Comparison of ENCODE assay signal across 33 cellular contexts in genomic region chr11:5488798-5489399, GRCh38. TPM values are rescaled to one million over a fixed set of nuclear protein-coding genes. Genes with fewer than 3 reads are reported as not detected.
"Had no signal": no experiment of that assay in that cellular context is flagged by ENCODE, and none has a peak within 500 bp of the region (broad histone marks: within the 10 kb centered on the region; RNA-seq: fewer than 3 reads in every experiment).

No MANE protein-coding gene starts in this region.

- H3K9me3 Mint-ChIP-seq: activated CD4-positive, alpha-beta memory T cell treated with anti-CD3 and anti-CD28 coated beads for 36 hours; activated CD4-positive, alpha-beta T cell treated with anti-CD3 and anti-CD28 coated beads, Interleukin-2, amount 10 ng/mL, durations not matched to agents 24 days and 14 days; activated naive CD4-positive, alpha-beta T cell treated with anti-CD3 and anti-CD28 coated beads, Interleukin-2, amount 10 ng/mL, durations not matched to agents 7 days and 5 days; activated naive CD4-positive, alpha-beta T cell treated with anti-CD3 and anti-CD28 coated beads, Interleukin-2, amount 50 U/mL, for 72 hours; activated naive CD8-positive, alpha-beta T cell treated with anti-CD3 and anti-CD28 coated beads, Interleukin-2, amount 10 ng/mL, durations not matched to agents 7 days and 5 days; effector memory CD8-positive, alpha-beta T cell had no signal

- H3K36me3 ChIP-seq: brain microvascular endothelial cell, esophagus muscularis mucosa, gastrocnemius medialis, heart left ventricle had no signal

- H3K27ac ChIP-seq: brain microvascular endothelial cell, esophagus muscularis mucosa, foreskin keratinocyte, gastrocnemius medialis, heart left ventricle had no signal

- H3K36me3 Mint-ChIP-seq: activated CD4-positive, alpha-beta memory T cell treated with anti-CD3 and anti-CD28 coated beads for 36 hours; activated CD8-positive, alpha-beta memory T cell treated with anti-CD3 and anti-CD28 coated beads, Interleukin-2, amount 10 ng/mL, durations not matched to agents 7 days and 5 days; activated naive CD4-positive, alpha-beta T cell treated with anti-CD3 and anti-CD28 coated beads, Interleukin-2, amount 10 ng/mL, durations not matched to agents 7 days and 5 days; activated naive CD4-positive, alpha-beta T cell treated with anti-CD3 and anti-CD28 coated beads, Interleukin-2, amount 50 U/mL, for 72 hours; activated naive CD8-positive, alpha-beta T cell treated with anti-CD3 and anti-CD28 coated beads, Interleukin-2, amount 10 ng/mL, durations not matched to agents 7 days and 5 days had no signal

- DNase-seq: activated CD4-positive, alpha-beta memory T cell treated with anti-CD3 and anti-CD28 coated beads for 36 hours; activated CD4-positive, alpha-beta T cell treated with anti-CD3 and anti-CD28 coated beads for 36 hours; activated CD4-positive, alpha-beta T cell treated with anti-CD3 and anti-CD28 coated beads, Interleukin-2, amount 10 ng/mL, durations not matched to agents 24 days and 14 days; activated CD4-positive, CD25-positive, alpha-beta regulatory T cell; activated CD4-positive, CD25-positive, alpha-beta regulatory T cell treated with anti-CD3 and anti-CD28 coated beads, Interleukin-2, amount 50 U/mL, for 72 hours; activated CD8-positive, alpha-beta memory T cell treated with anti-CD3 and anti-CD28 coated beads, Interleukin-2, amount 10 ng/mL, durations not matched to agents 7 days and 5 days; activated CD8-positive, alpha-beta memory T cell treated with anti-CD3 and anti-CD28 coated beads, Interleukin-2, amount 50 U/mL, for 4 hours; activated CD8-positive, alpha-beta T cell treated with anti-CD3 and anti-CD28 coated beads, Interleukin-2, amount 10 ng/mL, durations not matched to agents 7 days and 5 days; activated gamma-delta T cell; activated naive CD4-positive, alpha-beta T cell; activated naive CD4-positive, alpha-beta T cell treated with anti-CD3 and anti-CD28 coated beads, Interleukin-2, amount 10 ng/mL, durations not matched to agents 7 days and 5 days; activated naive CD8-positive, alpha-beta T cell treated with anti-CD3 and anti-CD28 coated beads, Interleukin-2, amount 10 ng/mL, durations not matched to agents 7 days and 5 days; activated T-cell treated with anti-CD3 and anti-CD28 coated beads, Interleukin-2, amount 50 U/mL, for 1 hour; activated T-cell treated with anti-CD3 and anti-CD28 coated beads, Interleukin-2, amount 50 U/mL, for 72 hours; brain microvascular endothelial cell; caudate nucleus; cortex of kidney; dermis blood vessel endothelial cell; effector CD4-positive, alpha-beta T cell; effector memory CD8-positive, alpha-beta T cell; erythroblast; gastrocnemius medialis; glutamatergic neuron; heart left ventricle; T-helper 2 cell had no signal

- ATAC-seq: activated CD4-positive, alpha-beta T cell treated with anti-CD3 and anti-CD28 coated beads for 36 hours; activated CD8-positive, alpha-beta memory T cell treated with anti-CD3 and anti-CD28 coated beads, Interleukin-2, amount 10 ng/mL, durations not matched to agents 7 days and 5 days; activated CD8-positive, alpha-beta T cell treated with anti-CD3 and anti-CD28 coated beads, Interleukin-2, amount 10 ng/mL, durations not matched to agents 7 days and 5 days; activated naive CD4-positive, alpha-beta T cell treated with anti-CD3 and anti-CD28 coated beads, Interleukin-2, amount 50 U/mL, for 72 hours; activated T-cell treated with anti-CD3 and anti-CD28 coated beads, Interleukin-2, amount 50 U/mL, for 72 hours; effector memory CD8-positive, alpha-beta T cell; foreskin keratinocyte; gastrocnemius medialis; heart left ventricle had no signal

- H3K4me1 Mint-ChIP-seq: activated CD4-positive, alpha-beta T cell treated with anti-CD3 and anti-CD28 coated beads, Interleukin-2, amount 10 ng/mL, durations not matched to agents 24 days and 14 days; activated CD8-positive, alpha-beta memory T cell treated with anti-CD3 and anti-CD28 coated beads, Interleukin-2, amount 10 ng/mL, durations not matched to agents 7 days and 5 days; activated naive CD4-positive, alpha-beta T cell treated with anti-CD3 and anti-CD28 coated beads, Interleukin-2, amount 10 ng/mL, durations not matched to agents 7 days and 5 days; activated naive CD8-positive, alpha-beta T cell treated with anti-CD3 and anti-CD28 coated beads, Interleukin-2, amount 10 ng/mL, durations not matched to agents 7 days and 5 days had no signal

- H3K4me1 ChIP-seq: esophagus muscularis mucosa, foreskin keratinocyte, gastrocnemius medialis, heart left ventricle had no signal

- H3K27me3 Mint-ChIP-seq: activated CD4-positive, alpha-beta T cell treated with anti-CD3 and anti-CD28 coated beads for 36 hours had no signal

- H3K27ac Mint-ChIP-seq: activated CD4-positive, alpha-beta memory T cell treated with anti-CD3 and anti-CD28 coated beads for 36 hours; activated CD4-positive, alpha-beta T cell treated with anti-CD3 and anti-CD28 coated beads for 36 hours; activated CD4-positive, alpha-beta T cell treated with anti-CD3 and anti-CD28 coated beads, Interleukin-2, amount 10 ng/mL, durations not matched to agents 24 days and 14 days; activated CD8-positive, alpha-beta memory T cell treated with anti-CD3 and anti-CD28 coated beads, Interleukin-2, amount 10 ng/mL, durations not matched to agents 7 days and 5 days; activated CD8-positive, alpha-beta T cell treated with anti-CD3 and anti-CD28 coated beads, Interleukin-2, amount 10 ng/mL, durations not matched to agents 7 days and 5 days; activated naive CD4-positive, alpha-beta T cell treated with anti-CD3 and anti-CD28 coated beads, Interleukin-2, amount 10 ng/mL, durations not matched to agents 7 days and 5 days; activated naive CD4-positive, alpha-beta T cell treated with anti-CD3 and anti-CD28 coated beads, Interleukin-2, amount 50 U/mL, for 72 hours; activated naive CD8-positive, alpha-beta T cell treated with anti-CD3 and anti-CD28 coated beads, Interleukin-2, amount 10 ng/mL, durations not matched to agents 7 days and 5 days; activated T-cell treated with anti-CD3 and anti-CD28 coated beads, Interleukin-2, amount 50 U/mL, for 72 hours; effector memory CD8-positive, alpha-beta T cell had no signal

- FAIRE-seq: astrocyte, colon had no signal

- H3K4me3 Mint-ChIP-seq: activated CD4-positive, alpha-beta memory T cell treated with anti-CD3 and anti-CD28 coated beads for 36 hours; activated CD4-positive, alpha-beta T cell treated with anti-CD3 and anti-CD28 coated beads for 36 hours; activated CD4-positive, alpha-beta T cell treated with anti-CD3 and anti-CD28 coated beads, Interleukin-2, amount 10 ng/mL, durations not matched to agents 24 days and 14 days; activated CD8-positive, alpha-beta memory T cell treated with anti-CD3 and anti-CD28 coated beads, Interleukin-2, amount 10 ng/mL, durations not matched to agents 7 days and 5 days; activated CD8-positive, alpha-beta T cell treated with anti-CD3 and anti-CD28 coated beads, Interleukin-2, amount 10 ng/mL, durations not matched to agents 7 days and 5 days; activated naive CD4-positive, alpha-beta T cell treated with anti-CD3 and anti-CD28 coated beads, Interleukin-2, amount 10 ng/mL, durations not matched to agents 7 days and 5 days; activated naive CD8-positive, alpha-beta T cell treated with anti-CD3 and anti-CD28 coated beads, Interleukin-2, amount 10 ng/mL, durations not matched to agents 7 days and 5 days; activated T-cell treated with anti-CD3 and anti-CD28 coated beads, Interleukin-2, amount 50 U/mL, for 72 hours; effector memory CD8-positive, alpha-beta T cell had no signal

- H3K27me3 ChIP-seq: brain microvascular endothelial cell, esophagus muscularis mucosa, foreskin keratinocyte, gastrocnemius medialis, heart left ventricle had no signal

- H3K9me3 ChIP-seq: esophagus muscularis mucosa, gastrocnemius medialis, heart left ventricle had no signal

- H3K4me3 ChIP-seq: esophagus muscularis mucosa, gastrocnemius medialis, heart left ventricle had no signal

RNA-seq across cellular contexts. Expression of gene OR52D1, which starts 0.4 kb away (rescaled TPM):
- total RNA-seq: activated CD4-positive, alpha-beta memory T cell treated with anti-CD3 and anti-CD28 coated beads for 36 hours; activated CD4-positive, alpha-beta T cell treated with anti-CD3 and anti-CD28 coated beads for 36 hours; activated CD4-positive, alpha-beta T cell treated with anti-CD3 and anti-CD28 coated beads, Interleukin-2, amount 10 ng/mL, durations not matched to agents 24 days and 14 days; activated CD8-positive, alpha-beta memory T cell treated with anti-CD3 and anti-CD28 coated beads for 36 hours; activated CD8-positive, alpha-beta memory T cell treated with anti-CD3 and anti-CD28 coated beads, Interleukin-2, amount 10 ng/mL, durations not matched to agents 7 days and 5 days; activated CD8-positive, alpha-beta T cell treated with anti-CD3 and anti-CD28 coated beads, Interleukin-2, amount 10 ng/mL, durations not matched to agents 7 days and 5 days; activated naive CD4-positive, alpha-beta T cell treated with anti-CD3 and anti-CD28 coated beads, Interleukin-2, amount 50 U/mL, for 72 hours; activated naive CD8-positive, alpha-beta T cell treated with anti-CD3 and anti-CD28 coated beads, Interleukin-2, amount 10 ng/mL, durations not matched to agents 7 days and 5 days; activated T-cell treated with anti-CD3 and anti-CD28 coated beads, Interleukin-2, amount 50 U/mL, for 72 hours; astrocyte; chondrocyte; dermis blood vessel endothelial cell; esophagus muscularis mucosa; foreskin keratinocyte; gastrocnemius medialis; heart left ventricle; T-helper 1 cell treated with Interleukin-12 subunit alpha and Interleukin-12 subunit beta and Interleukin-4 antibody, amounts not matched to agents 30 ng/mL and 1 ng/mL, for 36 hours had no signal
- polyA plus RNA-seq: foreskin keratinocyte, heart left ventricle had no signal

RNA-seq across cellular contexts. Expression of gene UBQLN3, which starts 20.9 kb away (rescaled TPM):
- total RNA-seq: activated CD4-positive, alpha-beta memory T cell treated with anti-CD3 and anti-CD28 coated beads for 36 hours; activated CD4-positive, alpha-beta T cell treated with anti-CD3 and anti-CD28 coated beads for 36 hours; activated CD4-positive, alpha-beta T cell treated with anti-CD3 and anti-CD28 coated beads, Interleukin-2, amount 10 ng/mL, durations not matched to agents 24 days and 14 days; activated CD8-positive, alpha-beta memory T cell treated with anti-CD3 and anti-CD28 coated beads for 36 hours; activated CD8-positive, alpha-beta T cell treated with anti-CD3 and anti-CD28 coated beads, Interleukin-2, amount 10 ng/mL, durations not matched to agents 7 days and 5 days; activated T-cell treated with anti-CD3 and anti-CD28 coated beads, Interleukin-2, amount 50 U/mL, for 72 hours; astrocyte; chondrocyte; dermis blood vessel endothelial cell; foreskin keratinocyte; gastrocnemius medialis; T-helper 1 cell treated with Interleukin-12 subunit alpha and Interleukin-12 subunit beta and Interleukin-4 antibody, amounts not matched to agents 30 ng/mL and 1 ng/mL, for 36 hours had no signal
- polyA plus RNA-seq: foreskin keratinocyte, heart left ventricle had no signal

RNA-seq across cellular contexts. Expression of gene UBQLNL, which starts 27.6 kb away (rescaled TPM):
- total RNA-seq: activated CD4-positive, alpha-beta T cell treated with anti-CD3 and anti-CD28 coated beads, Interleukin-2, amount 10 ng/mL, durations not matched to agents 24 days and 14 days; dermis blood vessel endothelial cell; foreskin keratinocyte had no signal

RNA-seq across cellular contexts. Expression of gene OR51I2, which starts 39.8 kb away (rescaled TPM):
- total RNA-seq: activated CD4-positive, alpha-beta memory T cell treated with anti-CD3 and anti-CD28 coated beads for 36 hours; activated CD4-positive, alpha-beta T cell treated with anti-CD3 and anti-CD28 coated beads for 36 hours; activated CD4-positive, alpha-beta T cell treated with anti-CD3 and anti-CD28 coated beads, Interleukin-2, amount 10 ng/mL, durations not matched to agents 24 days and 14 days; activated CD8-positive, alpha-beta memory T cell treated with anti-CD3 and anti-CD28 coated beads for 36 hours; activated CD8-positive, alpha-beta memory T cell treated with anti-CD3 and anti-CD28 coated beads, Interleukin-2, amount 10 ng/mL, durations not matched to agents 7 days and 5 days; activated CD8-positive, alpha-beta T cell treated with anti-CD3 and anti-CD28 coated beads, Interleukin-2, amount 10 ng/mL, durations not matched to agents 7 days and 5 days; activated naive CD4-positive, alpha-beta T cell treated with anti-CD3 and anti-CD28 coated beads, Interleukin-2, amount 50 U/mL, for 72 hours; activated naive CD8-positive, alpha-beta T cell treated with anti-CD3 and anti-CD28 coated beads, Interleukin-2, amount 10 ng/mL, durations not matched to agents 7 days and 5 days; activated T-cell treated with anti-CD3 and anti-CD28 coated beads, Interleukin-2, amount 50 U/mL, for 72 hours; astrocyte; chondrocyte; dermis blood vessel endothelial cell; esophagus muscularis mucosa; foreskin keratinocyte; gastrocnemius medialis; heart left ventricle; T-helper 1 cell treated with Interleukin-12 subunit alpha and Interleukin-12 subunit beta and Interleukin-4 antibody, amounts not matched to agents 30 ng/mL and 1 ng/mL, for 36 hours had no signal
- polyA plus RNA-seq: foreskin keratinocyte, heart left ventricle had no signal

RNA-seq across cellular contexts. Expression of gene OR51I1, which starts 47.6 kb away (rescaled TPM):
- total RNA-seq: activated CD4-positive, alpha-beta memory T cell treated with anti-CD3 and anti-CD28 coated beads for 36 hours; activated CD4-positive, alpha-beta T cell treated with anti-CD3 and anti-CD28 coated beads for 36 hours; activated CD4-positive, alpha-beta T cell treated with anti-CD3 and anti-CD28 coated beads, Interleukin-2, amount 10 ng/mL, durations not matched to agents 24 days and 14 days; activated CD8-positive, alpha-beta memory T cell treated with anti-CD3 and anti-CD28 coated beads for 36 hours; activated CD8-positive, alpha-beta memory T cell treated with anti-CD3 and anti-CD28 coated beads, Interleukin-2, amount 10 ng/mL, durations not matched to agents 7 days and 5 days; activated CD8-positive, alpha-beta T cell treated with anti-CD3 and anti-CD28 coated beads, Interleukin-2, amount 10 ng/mL, durations not matched to agents 7 days and 5 days; activated naive CD4-positive, alpha-beta T cell treated with anti-CD3 and anti-CD28 coated beads, Interleukin-2, amount 50 U/mL, for 72 hours; activated naive CD8-positive, alpha-beta T cell treated with anti-CD3 and anti-CD28 coated beads, Interleukin-2, amount 10 ng/mL, durations not matched to agents 7 days and 5 days; activated T-cell treated with anti-CD3 and anti-CD28 coated beads, Interleukin-2, amount 50 U/mL, for 72 hours; astrocyte; chondrocyte; dermis blood vessel endothelial cell; esophagus muscularis mucosa; foreskin keratinocyte; gastrocnemius medialis; heart left ventricle; T-helper 1 cell treated with Interleukin-12 subunit alpha and Interleukin-12 subunit beta and Interleukin-4 antibody, amounts not matched to agents 30 ng/mL and 1 ng/mL, for 36 hours had no signal
- polyA plus RNA-seq: foreskin keratinocyte, heart left ventricle had no signal
